In genomic region chr17:35866356-35866950, GRCh38 we compare ENCODE assay signal across 21 cellular contexts. TPM values are rescaled to one million over a fixed set of nuclear protein-coding genes. Genes with fewer than 3 reads are reported as not detected.
DNase-seq lines count a peak whose midpoint lies in the region; ATAC-seq and TF ChIP-seq lines count a peak whose summit lies in the region.
"Had no signal": no experiment of that assay in that cellular context is flagged by ENCODE, and none has a peak within 500 bp of the region (broad histone marks: within the 10 kb centered on the region; RNA-seq: fewer than 3 reads in every experiment).

No MANE protein-coding gene starts in this region.

- H3K9me3 Mint-ChIP-seq in effector memory CD8-positive, alpha-beta T cell, result no peaks in the 10 kb centered on the region
- H3K9me3 Mint-ChIP-seq in stimulated activated memory B cell treated with anti-CD40 and anti-IgM and Interleukin-4, amounts not matched to agents 10 μg/mL and 1 μg/mL and 100 μg/mL, for 72 hours, result no peaks in the 10 kb centered on the region
- H3K9me3 Mint-ChIP-seq: activated CD4-positive, alpha-beta memory T cell treated with anti-CD3 and anti-CD28 coated beads, Interleukin-2, amount 10 ng/mL, durations not matched to agents 7 days and 5 days; CD8-positive, alpha-beta memory T cell had no signal

- H4K20me1 ChIP-seq in PC-3 (ENCODE audit: low read length) (no peaks in the 10 kb centered on the region), smooth muscle cell (ENCODE audit: low read depth) (no peaks in the 10 kb centered on the region)

- H3K27me3 ChIP-seq in PC-3 (ENCODE audit: low read length) (no peaks in the 10 kb centered on the region), smooth muscle cell (ENCODE audit: low read depth) (no peaks in the 10 kb centered on the region)
- H3K27me3 ChIP-seq: dorsolateral prefrontal cortex, esophagus squamous epithelium had no signal

- H2AFZ ChIP-seq in PC-3 (ENCODE audit: low read length) (no peak overlapping the region), smooth muscle cell (ENCODE audit: low read depth) (no peak overlapping the region)

- DNase-seq in NOMO-1 treated with DMSO at 0.1 percent for 48 hours (lab: John Stamatoyannopoulos, UW; ENCODE audit: unreplicated experiment), result peak; percentile 42
- no peak for DNase-seq in NOMO-1 treated with dmso at 0.1 percent for 144 hours (lab: John Stamatoyannopoulos, UW; ENCODE audit: unreplicated experiment)
- peak; percentile 12 for DNase-seq in PC-3
- no peak for DNase-seq in effector memory CD8-positive, alpha-beta T cell
- no peak for DNase-seq in smooth muscle cell (lab: John Stamatoyannopoulos, UW; ENCODE audit: unreplicated experiment)
- no peak for DNase-seq in COLO829 (ENCODE audit: low spot score)
- DNase-seq: activated CD4-positive, alpha-beta memory T cell treated with anti-CD3 and anti-CD28 coated beads, Interleukin-2, amount 10 ng/mL, durations not matched to agents 7 days and 5 days; CD8-positive, alpha-beta memory T cell; dorsolateral prefrontal cortex; esophagus squamous epithelium; GDM1; hypothalamus; left colon; NCI-H2171 treated with DMSO at 0.1 percent for 48 hours; posterior cingulate gyrus; stimulated activated CD4-positive, alpha-beta T cell treated with anti-CD3 and anti-CD28 coated beads, Interleukin-15, amount 100 ng/mL, for 24 hours had no signal

- no peak overlapping the region for H3K4me3 ChIP-seq in PC-3 (ENCODE audit: low read length)
- H3K4me3 ChIP-seq in smooth muscle cell, result no peak overlapping the region
- H3K4me3 ChIP-seq: dorsolateral prefrontal cortex, esophagus squamous epithelium had no signal

- H3K36me3 Mint-ChIP-seq in effector memory CD8-positive, alpha-beta T cell (ENCODE audit: insufficient read depth), result peaks cover 21% of the 10 kb centered on the region
- H3K36me3 Mint-ChIP-seq in stimulated activated memory B cell treated with anti-CD40 and anti-IgM and Interleukin-4, amounts not matched to agents 10 μg/mL and 1 μg/mL and 100 μg/mL, for 72 hours, result peaks cover 8% of the 10 kb centered on the region

- H3K9me3 ChIP-seq in PC-3 (ENCODE audit: low read length) (no peaks in the 10 kb centered on the region), smooth muscle cell (replicated peaks; ENCODE audit: low read depth) (no peaks in the 10 kb centered on the region)
- H3K9me3 ChIP-seq: esophagus squamous epithelium had no signal

- 91% methylated on average over 1 of the region's 1 CpG for WGBS in smooth muscle cell (ENCODE audit: low lambda C conversion rate)

- no TSS peak for BruUV-seq in PC-3 (replicated peaks; lab: Mats Ljungman, UMichigan)

- H3F3A ChIP-seq in PC-3 (ENCODE audit: low read length, unreplicated experiment), result no peaks in the 10 kb centered on the region
- no peaks in the 10 kb centered on the region for H3F3A ChIP-seq in smooth muscle cell (ENCODE audit: low read depth)

- POLR2A ChIA-PET in PC-3 (lab: Charles Lee; ENCODE audit: unreplicated experiment), result no interaction called here

- H3K27ac Mint-ChIP-seq in effector memory CD8-positive, alpha-beta T cell, result peak overlapping the region; percentile 57 to 74
- no peak overlapping the region for H3K27ac Mint-ChIP-seq in stimulated activated memory B cell treated with anti-CD40 and anti-IgM and Interleukin-4, amounts not matched to agents 10 μg/mL and 1 μg/mL and 100 μg/mL, for 72 hours
- H3K27ac Mint-ChIP-seq: activated CD4-positive, alpha-beta memory T cell treated with anti-CD3 and anti-CD28 coated beads, Interleukin-2, amount 10 ng/mL, durations not matched to agents 7 days and 5 days had no signal

- H3K9ac ChIP-seq in PC-3 (ENCODE audit: low read length), result no peak overlapping the region
- H3K9ac ChIP-seq in smooth muscle cell (ENCODE audit: low read depth), result no peak overlapping the region

- H3K4me1 ChIP-seq in PC-3 (ENCODE audit: insufficient read depth, low read length) (peaks cover 5% of the 10 kb centered on the region; the same call in 1 of the 2 replicates), smooth muscle cell (ENCODE audit: low read depth) (no peaks in the 10 kb centered on the region)

- no peaks in the 10 kb centered on the region for H3K36me3 ChIP-seq in PC-3 (ENCODE audit: low read depth, low read length)
- H3K36me3 ChIP-seq in smooth muscle cell (ENCODE audit: low read depth), result no peaks in the 10 kb centered on the region
- H3K36me3 ChIP-seq: esophagus squamous epithelium had no signal

- no peak for TF ChIP-seq CTCF in PC-3 (conservative IDR thresholded peaks at IDR 0.05; ENCODE audit: low read depth, low read length)
- TF ChIP-seq CTCF in smooth muscle cell (IDR thresholded peaks at IDR 0.05; ENCODE audit: borderline replicate concordance, insufficient read depth, poor library complexity, severe bottlenecking), result no peak

- peak overlapping the region; percentile 29; the same call in 1 of the 2 replicates for H3K4me2 ChIP-seq in PC-3 (ENCODE audit: low read length)
- H3K4me2 ChIP-seq in smooth muscle cell, result peak overlapping the region; percentile 17

- no peak overlapping the region for H3K4me3 Mint-ChIP-seq in effector memory CD8-positive, alpha-beta T cell
- H3K4me3 Mint-ChIP-seq in stimulated activated memory B cell treated with anti-CD40 and anti-IgM and Interleukin-4, amounts not matched to agents 10 μg/mL and 1 μg/mL and 100 μg/mL, for 72 hours, result no peak overlapping the region
- H3K4me3 Mint-ChIP-seq: activated CD4-positive, alpha-beta memory T cell treated with anti-CD3 and anti-CD28 coated beads, Interleukin-2, amount 10 ng/mL, durations not matched to agents 7 days and 5 days; CD8-positive, alpha-beta memory T cell had no signal

- H3K79me2 ChIP-seq in PC-3 (ENCODE audit: low read length) (no peaks in the 10 kb centered on the region), smooth muscle cell (ENCODE audit: low read depth) (no peaks in the 10 kb centered on the region)

- H3K27me3 Mint-ChIP-seq in effector memory CD8-positive, alpha-beta T cell, result no peaks in the 10 kb centered on the region
- no peaks in the 10 kb centered on the region for H3K27me3 Mint-ChIP-seq in stimulated activated memory B cell treated with anti-CD40 and anti-IgM and Interleukin-4, amounts not matched to agents 10 μg/mL and 1 μg/mL and 100 μg/mL, for 72 hours
- H3K27me3 Mint-ChIP-seq: activated CD4-positive, alpha-beta memory T cell treated with anti-CD3 and anti-CD28 coated beads, Interleukin-2, amount 10 ng/mL, durations not matched to agents 7 days and 5 days; CD8-positive, alpha-beta memory T cell had no signal

- ATAC-seq in PC-3 (no peak), HG02852 (IDR thresholded peaks at IDR 0.05; ENCODE audit: unreplicated experiment) (no peak)
- no peak for ATAC-seq in effector memory CD8-positive, alpha-beta T cell (replicated peaks)
- ATAC-seq in stimulated activated memory B cell treated with anti-CD40 and anti-IgM and Interleukin-4, amounts not matched to agents 10 μg/mL and 1 μg/mL and 100 μg/mL, for 72 hours, result no peak
- ATAC-seq: left colon had no signal

- H3K27ac ChIP-seq in PC-3 (ENCODE audit: low read length), result no peak overlapping the region
- no peak overlapping the region for H3K27ac ChIP-seq in smooth muscle cell (ENCODE audit: low read depth)
- H3K27ac ChIP-seq: 22Rv1, dorsolateral prefrontal cortex, esophagus squamous epithelium had no signal

- CTCF ChIA-PET in PC-3 (lab: Charles Lee), result no interaction called here

- H3K9me2 ChIP-seq in PC-3 (replicated peaks; ENCODE audit: low read length), result no peaks in the 10 kb centered on the region

- intact Hi-C loops in PC-3 (cut with micrococcal nuclease), result no loop called here

- H3K4me1 Mint-ChIP-seq in effector memory CD8-positive, alpha-beta T cell (ENCODE audit: low read depth in 2 of 2), result peaks cover 24 to 35% of the 10 kb centered on the region in 2 donors
- no peaks in the 10 kb centered on the region for H3K4me1 Mint-ChIP-seq in stimulated activated memory B cell treated with anti-CD40 and anti-IgM and Interleukin-4, amounts not matched to agents 10 μg/mL and 1 μg/mL and 100 μg/mL, for 72 hours

RNA-seq across cellular contexts. Expression of gene HEATR9, which starts 2.2 kb away (rescaled TPM):
- total RNA-seq in PC-3 (2014; rRNA removed) (not detected in 2 replicates), smooth muscle cell (not detected in 2 replicates)
- not detected in 2 replicates for polyA plus RNA-seq in smooth muscle cell
- total RNA-seq: left colon, SK-MEL-5, subcutaneous adipose tissue had no signal

RNA-seq across cellular contexts. Expression of gene CCL5, which starts 13.7 kb away (rescaled TPM):
- total RNA-seq in PC-3 (2014; rRNA removed) (not detected in 2 replicates), smooth muscle cell (0.09 TPM in 1 of 2 replicates, not detected in the other)
- 1.0 TPM in 1 of 2 replicates, not detected in the other for polyA plus RNA-seq in smooth muscle cell

RNA-seq across cellular contexts. Expression of gene TAF15, which starts 57.2 kb away (rescaled TPM):
- total RNA-seq in PC-3 (2014; rRNA removed), result 32.4 and 48.1 TPM in 2 replicates
- 25.5 and 33.3 TPM in 2 replicates for total RNA-seq in smooth muscle cell
- 4.2 and 8.1 TPM in 2 replicates for polyA plus RNA-seq in smooth muscle cell

Comparison
In these comparisons a context has a peak if more than half of its experiments do, and no peak if none do; other contexts are left out.
1. DNase-seq: peak in NOMO-1 treated with DMSO at 0.1 percent for 48 hours (single experiment) and PC-3 (single experiment); none in NOMO-1 treated with dmso at 0.1 percent for 144 hours (single experiment), effector memory CD8-positive, alpha-beta T cell (0 of 3), smooth muscle cell (single experiment) and COLO829 (single experiment).